ENCODE assay signal across 11 cellular contexts in genomic region chr21:33401617-33401967, GRCh38. TPM values are rescaled to one million over a fixed set of nuclear protein-coding genes. Genes with fewer than 3 reads are reported as not detected.
DNase-seq lines count a peak whose midpoint lies in the region; FAIRE-seq and TF ChIP-seq lines count a peak whose summit lies in the region.
"Had no signal": no experiment of that assay in that cellular context is flagged by ENCODE, and none has a peak within 500 bp of the region (broad histone marks: within the 10 kb centered on the region; RNA-seq: fewer than 3 reads in every experiment).

No MANE protein-coding gene starts in this region.

- H3K36me3 Mint-ChIP-seq in CD14-positive monocyte (peaks cover 26 to 36% of the 10 kb centered on the region in 2 donors), osteocyte (ENCODE audit: unreplicated experiment) (peaks cover 2% of the 10 kb centered on the region)

- H3K27ac ChIP-seq in adrenal gland = peak overlapping the region in 3 of 5 donors; percentile 65 to 94 (median 81)

- H3K27me3 ChIP-seq in adrenal gland = no peaks in the 10 kb centered on the region

- no peak for FAIRE-seq in RCC 7860 (lab: Jason Lieb, UNC)
- FAIRE-seq: GM18507 had no signal

- no peaks in the 10 kb centered on the region for H3K9me3 ChIP-seq in adrenal gland (replicated peaks in 1 of 3)

- peaks cover 0 to 2% (median 0%) of the 10 kb centered on the region in 7 donors for H3K9me3 Mint-ChIP-seq in CD14-positive monocyte
- no peaks in the 10 kb centered on the region for H3K9me3 Mint-ChIP-seq in osteocyte (ENCODE audit: unreplicated experiment)

- intact Hi-C loops in CD14-positive monocyte (cut with micrococcal nuclease) = loop anchor here (5.0 kb wide), 2 partner anchors 39 to 204 kb away; no protein-coding TSS in a partner anchor
- intact Hi-C loops in adrenal gland (cut with DNase I) = no loop called here

- H3K4me3 ChIP-seq in adrenal gland = no peak overlapping the region

- H3K27ac Mint-ChIP-seq in CD14-positive monocyte (peak overlapping the region; percentile 99 to 100 (median 99)), osteocyte (ENCODE audit: unreplicated experiment) (peak overlapping the region; percentile 45)

- H3K4me1 ChIP-seq in adrenal gland (replicated peaks in 1 of 2) = peaks cover 6 to 14% of the 10 kb centered on the region in 2 donors

- in situ Hi-C loops in KBM-7 (cut with MboI; ENCODE audit: low pct_unique_long_range_greater_than_20kb, low sequenced_read_pairs) = no loop called here

- no peak for TF ChIP-seq POLR2A in adrenal gland (IDR thresholded peaks at IDR 0.05)

- H3K27me3 Mint-ChIP-seq in CD14-positive monocyte (ENCODE audit: low read depth in 3 of 3) (peaks cover 0 to 4% (median 0%) of the 10 kb centered on the region in 3 donors), osteocyte (ENCODE audit: unreplicated experiment) (no peaks in the 10 kb centered on the region)

- no peaks in the 10 kb centered on the region for H3K36me3 ChIP-seq in adrenal gland (replicated peaks in 1 of 2)

- whole genome bisulfite sequencing in adrenal gland, 4 donors = 70 to 77% (median 72%) methylated on average over 6 of the region's 6 CpGs

- DNase-seq in CD14-positive monocyte (ENCODE audit: low spot score) (no peak), KBM-7 (peak; percentile 31), adrenal gland (no peak), osteocyte (ENCODE audit: extremely low spot score, unreplicated experiment) (no peak), RKO (ENCODE audit: low spot score) (no peak), inferior parietal cortex (ENCODE audit: extremely low spot score) (no peak), T1000 (lab: John Stamatoyannopoulos, UW) (no peak), RCC 7860 (ENCODE audit: low spot score) (no peak)
- DNase-seq: DMS79 treated with DMSO at 0.1 percent for 48 hours, NCI-H1436 treated with DMSO at 0.1 percent for 48 hours had no signal

- peak overlapping the region; percentile 76 to 86 for H3K4me3 Mint-ChIP-seq in CD14-positive monocyte
- peak overlapping the region; percentile 22 for H3K4me3 Mint-ChIP-seq in osteocyte (ENCODE audit: unreplicated experiment)

- TF ChIP-seq CTCF in CD14-positive monocyte (IDR thresholded peaks at IDR 0.05) = no peak
- TF ChIP-seq CTCF in adrenal gland (IDR thresholded peaks at IDR 0.05) = no peak
- TF ChIP-seq CTCF in osteocyte (IDR thresholded peaks at IDR 0.05) = no peak

- peaks cover 68% of the 10 kb centered on the region for H3K4me1 Mint-ChIP-seq in CD14-positive monocyte
- H3K4me1 Mint-ChIP-seq in osteocyte (ENCODE audit: unreplicated experiment) = peaks cover 67% of the 10 kb centered on the region

RNA-seq across cellular contexts. Expression of gene IFNGR2, which starts 1.6 kb away (rescaled TPM):
- 100 to 1,000 TPM; 204 to 324 TPM for polyA plus RNA-seq in CD14-positive monocyte
- total RNA-seq in adrenal gland = 10 to 100 TPM; 44.5 to 75.8 (median 64.0) TPM
- polyA plus RNA-seq in adrenal gland = 10 to 100 TPM; 50.3 to 87.4 (median 57.4) TPM
- total RNA-seq in osteocyte = 55.4 and 55.6 TPM in 2 replicates

Comparison
In these comparisons a context has a peak if more than half of its experiments do, and no peak if none do; other contexts are left out.
1. intact Hi-C loops: an anchor here in CD14-positive monocyte (5.0 kb wide); none called in adrenal gland.